ENCODE assay signal across 8 cellular contexts in the genomic region with DNA sequence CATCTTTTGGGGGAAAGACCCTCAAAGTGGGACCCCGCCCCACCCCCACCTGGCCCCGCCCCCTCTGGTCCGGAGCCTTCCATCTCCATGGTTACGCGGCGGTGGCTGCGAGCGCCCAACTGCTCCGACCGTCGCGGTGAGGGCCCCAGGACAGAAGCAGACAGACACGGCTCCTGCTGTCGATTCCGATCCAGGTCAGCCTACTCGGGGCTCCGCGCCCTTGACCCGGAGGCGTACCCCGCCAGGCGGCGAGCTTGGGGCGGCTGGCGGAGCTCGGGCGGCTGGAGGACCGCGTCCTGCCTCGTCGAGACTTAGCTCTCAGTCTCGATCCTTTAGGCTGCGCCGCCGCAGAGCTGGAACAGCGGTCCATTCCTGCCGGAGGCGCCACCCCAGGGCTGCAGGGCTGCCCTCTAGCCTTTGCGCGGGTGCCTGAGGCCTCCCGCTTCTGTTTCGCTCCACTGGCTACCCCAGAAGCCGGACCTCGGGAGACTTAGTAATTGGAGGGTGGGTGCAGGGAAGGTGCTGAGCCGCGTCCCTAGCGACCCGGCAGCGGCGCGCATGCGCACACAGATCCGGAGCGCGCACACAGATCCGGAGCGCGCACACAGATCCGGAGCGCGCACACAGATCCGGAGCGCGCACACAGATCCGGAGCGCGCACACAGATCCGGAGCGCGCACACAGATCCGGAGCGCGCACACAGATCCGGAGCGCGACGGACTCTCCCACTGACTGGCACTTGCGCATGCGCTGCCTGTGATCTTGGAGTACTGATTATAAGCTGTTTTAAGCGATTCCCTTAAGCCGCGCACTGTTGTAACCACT. TPM values are rescaled to one million over a fixed set of nuclear protein-coding genes. Genes with fewer than 3 reads are reported as not detected.
DNase-seq lines count a peak whose midpoint lies in the region; ATAC-seq, FAIRE-seq and TF ChIP-seq lines count a peak whose summit lies in the region.

A gene with protein sequence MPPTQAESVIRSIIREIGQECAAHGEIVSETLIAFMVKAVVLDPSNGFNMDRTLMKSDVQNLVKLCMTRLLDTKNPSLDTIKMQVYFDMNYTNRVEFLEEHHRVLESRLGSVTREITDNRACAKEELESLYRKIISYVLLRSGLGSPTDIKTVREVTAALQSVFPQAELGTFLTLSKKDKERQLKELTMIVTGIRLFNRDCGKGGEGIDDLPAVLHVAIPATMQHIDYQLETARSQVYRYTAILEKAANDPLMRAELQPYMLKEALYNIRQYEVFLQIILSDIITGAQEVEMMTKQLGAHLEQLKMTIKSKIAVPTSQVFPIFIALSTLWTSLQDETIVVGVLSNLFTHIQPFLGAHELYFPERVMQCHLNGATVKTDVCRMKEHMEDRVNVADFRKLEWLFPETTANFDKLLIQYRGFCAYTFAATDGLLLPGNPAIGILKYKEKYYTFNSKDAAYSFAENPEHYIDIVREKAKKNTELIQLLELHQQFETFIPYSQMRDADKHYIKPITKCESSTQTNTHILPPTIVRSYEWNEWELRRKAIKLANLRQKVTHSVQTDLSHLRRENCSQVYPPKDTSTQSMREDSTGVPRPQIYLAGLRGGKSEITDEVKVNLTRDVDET (plus strand): TSS at position 77 of the 825 bp plus-strand sequence. CDS start 1,868 bp downstream, outside the sequence.

- peak within 1 kb of the TSS; percentile 39 to 68; a peak in 3 of 4 replicates for H3K4me3 ChIP-seq in DND-41 (ENCODE audit: low read depth in 1 of 2, low read length in 2 of 2)
- peak within 1 kb of the TSS; percentile 85 for H3K4me3 ChIP-seq in fibroblast of mammary gland (ENCODE audit: control insufficient read depth, low read depth, low read length)

- H3K27me3 ChIP-seq in DND-41 (ENCODE audit: insufficient read depth, low read length, poor library complexity), result peaks cover 20% of the 10 kb centered on the region

- H3K27ac Mint-ChIP-seq in activated T-helper 17 cell treated with anti-CD3 and anti-CD28 coated beads, Interleukin-2, amount 50 U/mL, for 72 hours, result peak within 1 kb of the TSS; percentile 75
- H3K27ac Mint-ChIP-seq in natural killer cell, result peak within 1 kb of the TSS; percentile 78
- H3K27ac Mint-ChIP-seq in stimulated activated naive B cell treated with anti-CD40 and anti-IgM and Interleukin-4, amounts not matched to agents 10 μg/mL and 1 μg/mL and 100 μg/mL, for 72 hours, result peak within 1 kb of the TSS; percentile 81

- H3K9me3 ChIP-seq in DND-41 (ENCODE audit: insufficient read depth, low read length, severe bottlenecking) (no peaks in the 10 kb centered on the region), KOPT-K1 (ENCODE audit: insufficient read depth, low read length, poor library complexity, severe bottlenecking) (no peaks in the 10 kb centered on the region)

- H4K20me1 ChIP-seq in DND-41 (ENCODE audit: insufficient read depth, low read length), result no peaks in the 10 kb centered on the region

- H3K27me3 Mint-ChIP-seq in activated T-helper 17 cell treated with anti-CD3 and anti-CD28 coated beads, Interleukin-2, amount 50 U/mL, for 72 hours, result peaks cover 12% of the 10 kb centered on the region
- peaks cover 9 to 32% of the 10 kb centered on the region in 2 donors for H3K27me3 Mint-ChIP-seq in natural killer cell (ENCODE audit: low read depth in 2 of 2)
- H3K27me3 Mint-ChIP-seq in stimulated activated naive B cell treated with anti-CD40 and anti-IgM and Interleukin-4, amounts not matched to agents 10 μg/mL and 1 μg/mL and 100 μg/mL, for 72 hours, result peaks cover 10 to 30% of the 10 kb centered on the region in 2 donors

- no peaks in the 10 kb centered on the region for H3K79me2 ChIP-seq in DND-41 (ENCODE audit: insufficient read depth, low read length)

- ATAC-seq in DND-41 (ENCODE audit: insufficient read depth, low read depth) (peak; percentile 87), GM21825 (IDR thresholded peaks at IDR 0.05; ENCODE audit: unreplicated experiment) (peak; percentile 79), natural killer cell (peak; percentile 79 to 93 (median 83))
- peak; percentile 89 for ATAC-seq in activated T-helper 17 cell treated with anti-CD3 and anti-CD28 coated beads, Interleukin-2, amount 50 U/mL, for 72 hours (replicated peaks)
- peak; percentile 88 to 89 for ATAC-seq in stimulated activated naive B cell treated with anti-CD40 and anti-IgM and Interleukin-4, amounts not matched to agents 10 μg/mL and 1 μg/mL and 100 μg/mL, for 72 hours (replicated peaks)

- H3K4me3 Mint-ChIP-seq in activated T-helper 17 cell treated with anti-CD3 and anti-CD28 coated beads, Interleukin-2, amount 50 U/mL, for 72 hours, result peak within 1 kb of the TSS; percentile 79
- peak within 1 kb of the TSS; percentile 91 for H3K4me3 Mint-ChIP-seq in natural killer cell
- peak within 1 kb of the TSS; percentile 87 to 93 for H3K4me3 Mint-ChIP-seq in stimulated activated naive B cell treated with anti-CD40 and anti-IgM and Interleukin-4, amounts not matched to agents 10 μg/mL and 1 μg/mL and 100 μg/mL, for 72 hours

- peak within 1 kb of the TSS; percentile 62 for H3K9ac ChIP-seq in DND-41 (ENCODE audit: low read depth, low read length)

- no peaks in the 10 kb centered on the region for H3K4me1 Mint-ChIP-seq in activated T-helper 17 cell treated with anti-CD3 and anti-CD28 coated beads, Interleukin-2, amount 50 U/mL, for 72 hours
- H3K4me1 Mint-ChIP-seq in natural killer cell, result peaks cover 6 to 16% of the 10 kb centered on the region in 2 donors
- H3K4me1 Mint-ChIP-seq in stimulated activated naive B cell treated with anti-CD40 and anti-IgM and Interleukin-4, amounts not matched to agents 10 μg/mL and 1 μg/mL and 100 μg/mL, for 72 hours, result peaks cover 4 to 12% of the 10 kb centered on the region in 2 donors

- H3K4me2 ChIP-seq in DND-41 (ENCODE audit: insufficient read depth, low read length), result peak within 1 kb of the TSS; percentile 80

- H3K36me3 Mint-ChIP-seq in activated T-helper 17 cell treated with anti-CD3 and anti-CD28 coated beads, Interleukin-2, amount 50 U/mL, for 72 hours (ENCODE audit: low read depth), result no peaks in the 10 kb centered on the region
- H3K36me3 Mint-ChIP-seq in natural killer cell, result no peaks in the 10 kb centered on the region
- no peaks in the 10 kb centered on the region for H3K36me3 Mint-ChIP-seq in stimulated activated naive B cell treated with anti-CD40 and anti-IgM and Interleukin-4, amounts not matched to agents 10 μg/mL and 1 μg/mL and 100 μg/mL, for 72 hours

- H3K9me3 Mint-ChIP-seq in activated T-helper 17 cell treated with anti-CD3 and anti-CD28 coated beads, Interleukin-2, amount 50 U/mL, for 72 hours, result no peaks in the 10 kb centered on the region
- H3K9me3 Mint-ChIP-seq in natural killer cell, result no peaks in the 10 kb centered on the region
- no peaks in the 10 kb centered on the region for H3K9me3 Mint-ChIP-seq in stimulated activated naive B cell treated with anti-CD40 and anti-IgM and Interleukin-4, amounts not matched to agents 10 μg/mL and 1 μg/mL and 100 μg/mL, for 72 hours

- H3K4me1 ChIP-seq in DND-41 (ENCODE audit: insufficient read depth, low read length), result peaks cover 17% of the 10 kb centered on the region

- FAIRE-seq in RCC 7860 (lab: Jason Lieb, UNC), result peak; percentile 59

- peak; percentile 34 for TF ChIP-seq CTCF in DND-41 (IDR thresholded peaks at IDR 0.05; ENCODE audit: borderline replicate concordance, extremely low read depth, low read length, poor library complexity, severe bottlenecking)
- TF ChIP-seq CTCF in fibroblast of mammary gland (conservative IDR thresholded peaks at IDR 0.05; ENCODE audit: control insufficient read depth, insufficient read depth, low read depth, low read length), result no peak
- TF ChIP-seq CTCF in natural killer cell (IDR thresholded peaks at IDR 0.05), result no peak

- H3K36me3 ChIP-seq in DND-41 (ENCODE audit: insufficient read depth, low read length) (no peaks in the 10 kb centered on the region), KOPT-K1 (ENCODE audit: insufficient read depth, low read length) (no peaks in the 10 kb centered on the region)

- DNase-seq in DND-41, result peak; percentile 79
- DNase-seq in RCC 7860 (ENCODE audit: low spot score), result peak; percentile 81
- peak; percentile 82 for DNase-seq in fibroblast of mammary gland (ENCODE audit: low read depth)
- peak; percentile 76 for DNase-seq in natural killer cell
- peak; percentile 75 for DNase-seq in stimulated activated naive B cell treated with anti-CD40 and anti-IgM and Interleukin-4, amounts not matched to agents 10 μg/mL and 1 μg/mL and 100 μg/mL, for 72 hours

- H3K27ac ChIP-seq in DND-41 (ENCODE audit: low read length) (peak within 1 kb of the TSS; percentile 67), KOPT-K1 (ENCODE audit: low read depth, low read length, poor library complexity, severe bottlenecking) (peak within 1 kb of the TSS; percentile 31)

- intact Hi-C loops in natural killer cell (cut with micrococcal nuclease), result loop anchor here (5.0 to 10.0 kb wide), 3 partner anchors 64 to 1677 kb away; partner anchors contain the start of genes PNRC1, SLC35A1 and ZNF292

- H2AFZ ChIP-seq in DND-41 (ENCODE audit: low read depth, low read length), result peak within 1 kb of the TSS; percentile 99

RNA-seq across cellular contexts. Expression of the gene that starts here (rescaled TPM):
- not detected for total RNA-seq in activated T-helper 17 cell treated with anti-CD3 and anti-CD28 coated beads, Interleukin-2, amount 50 U/mL, for 72 hours
- total RNA-seq in natural killer cell, result not detected

Comparison
In these comparisons a context has a peak if more than half of its experiments do, and no peak if none do; other contexts are left out.
1. Peak in every context shown above with its lines: DNase-seq, ATAC-seq, H3K4me3 ChIP-seq and H3K27ac ChIP-seq.
2. Peak in ATAC-seq in activated T-helper 17 cell treated with anti-CD3 and anti-CD28 coated beads, Interleukin-2, amount 50 U/mL, for 72 hours; RNA of the gene not detected or under 1 TPM.
3. Peak in DNase-seq and ATAC-seq in natural killer cell; RNA of the gene not detected or under 1 TPM.